Comparison of ENCODE assay signal across 22 cellular contexts in the genomic region with DNA sequence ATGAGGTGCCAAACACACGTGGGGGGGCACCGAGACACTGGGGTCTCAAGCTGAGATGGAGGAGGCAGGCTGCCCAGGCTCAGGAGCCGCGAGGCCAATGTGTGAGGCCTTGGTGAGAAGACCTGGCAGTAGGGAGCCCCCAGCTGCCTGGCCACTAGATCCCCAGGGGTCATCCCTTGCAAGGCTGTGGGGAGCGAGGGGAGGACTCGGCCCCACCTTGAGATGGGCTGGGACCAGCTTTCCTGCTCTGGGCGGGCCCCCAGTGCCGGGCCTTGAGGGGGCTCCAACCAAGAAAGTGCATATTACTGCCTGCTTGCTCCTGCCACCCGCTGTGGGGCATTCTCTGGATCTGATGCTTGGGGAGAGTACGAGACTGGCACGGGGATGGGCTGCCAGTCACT.
DNase-seq lines count a peak whose midpoint lies in the region; FAIRE-seq and TF ChIP-seq lines count a peak whose summit lies in the region.
"Had no signal": no experiment of that assay in that cellular context is flagged by ENCODE, and none has a peak within 500 bp of the region (broad histone marks: within the 10 kb centered on the region; RNA-seq: fewer than 3 reads in every experiment).

No MANE protein-coding gene starts in this region.

- no peak overlapping the region for H3K9ac ChIP-seq in kidney (ENCODE audit: low read length in 2 of 2)

- H3K4me1 Mint-ChIP-seq in progenitor cell of endocrine pancreas (ENCODE audit: low read depth), result peaks cover 3% of the 10 kb centered on the region
- H3K4me1 Mint-ChIP-seq: CD4-positive, CD25-positive, alpha-beta regulatory T cell; IgD-negative memory B cell had no signal

- TF ChIP-seq EP300 in tibial nerve (IDR thresholded peaks at IDR 0.05), result no peak

- TF ChIP-seq POLR2A in tibial nerve (IDR thresholded peaks at IDR 0.05), result no peak
- no peak for TF ChIP-seq POLR2A in GM12892 (IDR thresholded peaks at IDR 0.05; ENCODE audit: low read depth, low read length)

- WGBS in tibial nerve, 2 donors, result 65 to 83% methylated on average over 6 to 10 of the region's 11 CpGs

- H3K36me3 Mint-ChIP-seq in progenitor cell of endocrine pancreas (ENCODE audit: insufficient read depth), result no peaks in the 10 kb centered on the region
- H3K36me3 Mint-ChIP-seq: CD4-positive, CD25-positive, alpha-beta regulatory T cell; IgD-negative memory B cell had no signal

- intact Hi-C loops in kidney (cut with DNase I), result no loop called here

- FAIRE-seq in kidney (lab: Jason Lieb, UNC) (no peak), GM12892 (lab: Jason Lieb, UNC) (no peak)

- H3K36me3 ChIP-seq in BE2C (no peaks in the 10 kb centered on the region), HEK293 (ENCODE audit: control insufficient read depth in 2 of 2, insufficient read depth in 1 of 2, low read length in 2 of 2) (no peaks in the 10 kb centered on the region), kidney (ENCODE audit: control insufficient read depth in 1 of 2, insufficient read depth in 2 of 2, low read length in 2 of 2) (no peaks in the 10 kb centered on the region), tibial nerve (no peaks in the 10 kb centered on the region)
- H3K36me3 ChIP-seq: SJCRH30 had no signal

- H3K4me1 ChIP-seq in BE2C (peaks cover 14% of the 10 kb centered on the region), HEK293 (ENCODE audit: control insufficient read depth, insufficient read depth, low read length) (no peaks in the 10 kb centered on the region), kidney (ENCODE audit: control insufficient read depth in 1 of 2, insufficient read depth in 1 of 2, low read depth in 1 of 2, low read length in 2 of 2) (no peaks in the 10 kb centered on the region), tibial nerve (no peaks in the 10 kb centered on the region)

- CTCF ChIA-PET in HEK293 (lab: Yijun Ruan, JAX), result no interaction called here

- no peaks in the 10 kb centered on the region for H3K9me3 ChIP-seq in BE2C
- H3K9me3 ChIP-seq in HEK293 (ENCODE audit: control insufficient read depth, insufficient read depth, low read depth, low read length), result no peaks in the 10 kb centered on the region
- H3K9me3 ChIP-seq in kidney (ENCODE audit: control insufficient read depth in 1 of 2, low read length in 2 of 2), result no peaks in the 10 kb centered on the region
- no peaks in the 10 kb centered on the region for H3K9me3 ChIP-seq in tibial nerve
- H3K9me3 ChIP-seq: SJCRH30 had no signal

- H3K27ac Mint-ChIP-seq in progenitor cell of endocrine pancreas, result peak overlapping the region; percentile 76
- H3K27ac Mint-ChIP-seq: IgD-negative memory B cell had no signal

- POLR2A ChIA-PET in HEK293 (lab: Yijun Ruan, JAX), result no interaction called here

- DNase-seq in BE2C (peak; percentile 4), kidney (peak; percentile 54), progenitor cell of endocrine pancreas (ENCODE audit: low spot score, unreplicated experiment) (no peak), tibial nerve (ENCODE audit: low spot score in 2 of 2) (no peak), cortex of kidney (lab: John Stamatoyannopoulos, UW) (no peak), GM12892 (ENCODE audit: insufficient read length) (no peak)
- DNase-seq: CD4-positive, CD25-positive, alpha-beta regulatory T cell; COR-L47; DMS 273 treated with DMSO at 0.1 percent for 48 hours; DMS79 treated with DMSO at 0.1 percent for 48 hours; GOT3; NCI-H1694; NCI-H2081; NCI-H2171; NCI-H345; NCI-H524; NCI-H774; NK-92 treated with Interleukin-12 subunit alpha and Interleukin-12 subunit beta, amount 100 ng/mL, for 24 hours; SJCRH30 had no signal

- no peaks in the 10 kb centered on the region for H3K9me3 Mint-ChIP-seq in progenitor cell of endocrine pancreas (ENCODE audit: low read depth)
- H3K9me3 Mint-ChIP-seq: IgD-negative memory B cell had no signal

- H3K27me3 Mint-ChIP-seq in progenitor cell of endocrine pancreas, result no peaks in the 10 kb centered on the region
- H3K27me3 Mint-ChIP-seq: CD4-positive, CD25-positive, alpha-beta regulatory T cell had no signal

- H3K27me3 ChIP-seq in BE2C (no peaks in the 10 kb centered on the region), tibial nerve (no peaks in the 10 kb centered on the region)
- H3K27me3 ChIP-seq: SJCRH30 had no signal

- H3K4me3 ChIP-seq in BE2C (ENCODE audit: low read depth, low read length), result no peak overlapping the region
- H3K4me3 ChIP-seq in HEK293 (ENCODE audit: low read depth, low read length), result no peak overlapping the region
- no peak overlapping the region for H3K4me3 ChIP-seq in kidney (ENCODE audit: low read length in 2 of 2)
- H3K4me3 ChIP-seq in tibial nerve, result no peak overlapping the region
- H3K4me3 ChIP-seq: SJCRH30 had no signal

- no peak for TF ChIP-seq CTCF in BE2C (IDR thresholded peaks at IDR 0.05; ENCODE audit: low read depth, low read length)
- TF ChIP-seq CTCF in HEK293 (tag by site-specific recombination; IDR thresholded peaks at IDR 0.05), result no peak
- TF ChIP-seq CTCF in kidney (IDR thresholded peaks at IDR 0.05; ENCODE audit: borderline replicate concordance, extremely low read depth, insufficient read depth), result no peak
- no peak for TF ChIP-seq CTCF in progenitor cell of endocrine pancreas (IDR thresholded peaks at IDR 0.05; ENCODE audit: unreplicated experiment)
- no peak for TF ChIP-seq CTCF in tibial nerve (IDR thresholded peaks at IDR 0.05)

- no peak overlapping the region for H3K27ac ChIP-seq in HEK293 (ENCODE audit: extremely low read depth, low read depth, low read length)
- H3K27ac ChIP-seq in kidney (ENCODE audit: low read depth in 2 of 2, low read length in 2 of 2), result no peak overlapping the region
- no peak overlapping the region for H3K27ac ChIP-seq in tibial nerve
- H3K27ac ChIP-seq: RWPE1, SJCRH30 had no signal

- no peak overlapping the region for H3K4me3 Mint-ChIP-seq in progenitor cell of endocrine pancreas (ENCODE audit: low read depth)
- H3K4me3 Mint-ChIP-seq: CD4-positive, CD25-positive, alpha-beta regulatory T cell; IgD-negative memory B cell had no signal

TF ChIP-seq in HEK293, 187 proteins besides CTCF, POLR2A, EP300 and RAD21:
- 0 out of 2 replicates have a peak, but pooled peaks have one; percentile 19 for TF ChIP-seq ZIC2 (tag by site-specific recombination; IDR thresholded peaks at IDR 0.05)
- TF ChIP-seq ZNF433 (tag by site-specific recombination; IDR thresholded peaks at IDR 0.05; ENCODE audit: low read depth), result no peak
- no peak for TF ChIP-seq ZNF202 (tag by site-specific recombination; IDR thresholded peaks at IDR 0.05; ENCODE audit: borderline replicate concordance)

Comparison
In these comparisons a context has a peak if more than half of its experiments do, and no peak if none do; other contexts are left out.
1. DNase-seq: peak in BE2C (single experiment) and kidney (single experiment); none in progenitor cell of endocrine pancreas (single experiment), tibial nerve (0 of 2), cortex of kidney (single experiment) and GM12892 (single experiment).